In genomic region chr12:15546102-15546701, GRCh38 we compare ENCODE assay signal across 9 cellular contexts.
DNase-seq lines count a peak whose midpoint lies in the region; ATAC-seq and TF ChIP-seq lines count a peak whose summit lies in the region.
"Had no signal": no experiment of that assay in that cellular context is flagged by ENCODE, and none has a peak within 500 bp of the region (broad histone marks: within the 10 kb centered on the region; RNA-seq: fewer than 3 reads in every experiment).

No MANE protein-coding gene starts in this region.

- H3K4me3 Mint-ChIP-seq in activated naive CD8-positive, alpha-beta T cell treated with anti-CD3 and anti-CD28 coated beads, Interleukin-2, amount 10 ng/mL, durations not matched to agents 7 days and 5 days, result peak overlapping the region; percentile 46
- H3K4me3 Mint-ChIP-seq: nephron had no signal

- H3K79me2 ChIP-seq in DND-41 (ENCODE audit: insufficient read depth, low read length), result no peaks in the 10 kb centered on the region

- ATAC-seq in DND-41 (ENCODE audit: insufficient read depth, low read depth) (0 out of 3 replicates have a peak, but pooled peaks have one; percentile 37), GM19468 (IDR thresholded peaks at IDR 0.05; ENCODE audit: extremely low read depth, unreplicated experiment) (peak; percentile 71), HG03521 (IDR thresholded peaks at IDR 0.05; ENCODE audit: unreplicated experiment) (peak; percentile 77)
- peak; percentile 87 for ATAC-seq in activated naive CD8-positive, alpha-beta T cell treated with anti-CD3 and anti-CD28 coated beads, Interleukin-2, amount 10 ng/mL, durations not matched to agents 7 days and 5 days (ENCODE audit: low read depth)

- peak overlapping the region; percentile 78 for H3K27ac Mint-ChIP-seq in activated naive CD8-positive, alpha-beta T cell treated with anti-CD3 and anti-CD28 coated beads, Interleukin-2, amount 10 ng/mL, durations not matched to agents 7 days and 5 days
- H3K27ac Mint-ChIP-seq: nephron had no signal

- no peak overlapping the region for H3K27ac ChIP-seq in DND-41 (ENCODE audit: low read length)

- no peak overlapping the region for H2AFZ ChIP-seq in DND-41 (ENCODE audit: low read depth, low read length)

- no peaks in the 10 kb centered on the region for H3K27me3 ChIP-seq in DND-41 (ENCODE audit: insufficient read depth, low read length, poor library complexity)

- peaks cover 29% of the 10 kb centered on the region for H3K4me1 Mint-ChIP-seq in activated naive CD8-positive, alpha-beta T cell treated with anti-CD3 and anti-CD28 coated beads, Interleukin-2, amount 10 ng/mL, durations not matched to agents 7 days and 5 days
- H3K4me1 Mint-ChIP-seq: nephron had no signal

- H3K27me3 Mint-ChIP-seq in activated naive CD8-positive, alpha-beta T cell treated with anti-CD3 and anti-CD28 coated beads, Interleukin-2, amount 10 ng/mL, durations not matched to agents 7 days and 5 days, result no peaks in the 10 kb centered on the region

- H3K9ac ChIP-seq in DND-41 (ENCODE audit: low read depth, low read length), result no peak overlapping the region

- peaks cover 8% of the 10 kb centered on the region for H3K9me3 Mint-ChIP-seq in activated naive CD8-positive, alpha-beta T cell treated with anti-CD3 and anti-CD28 coated beads, Interleukin-2, amount 10 ng/mL, durations not matched to agents 7 days and 5 days
- H3K9me3 Mint-ChIP-seq: nephron had no signal

- H3K36me3 ChIP-seq in DND-41 (ENCODE audit: insufficient read depth, low read length), result no peaks in the 10 kb centered on the region

- peaks cover 13% of the 10 kb centered on the region for H3K4me1 ChIP-seq in DND-41 (ENCODE audit: insufficient read depth, low read length)

- H3K4me3 ChIP-seq in DND-41 (ENCODE audit: low read depth in 1 of 2, low read length in 2 of 2), result no peak overlapping the region

- no peak overlapping the region for H3K4me2 ChIP-seq in DND-41 (ENCODE audit: insufficient read depth, low read length)

- H4K20me1 ChIP-seq in DND-41 (ENCODE audit: insufficient read depth, low read length), result no peaks in the 10 kb centered on the region

- DNase-seq in DND-41 (no peak), inferior parietal cortex (ENCODE audit: extremely low spot score) (no peak), cerebellar nuclear complex (lab: John Stamatoyannopoulos, UW) (no peak), GDM1 (lab: John Stamatoyannopoulos, UW) (no peak), DMS53 treated with DMSO at 0.1 percent for 48 hours (lab: John Stamatoyannopoulos, UW; ENCODE audit: unreplicated experiment) (no peak)
- no peak for DNase-seq in activated naive CD8-positive, alpha-beta T cell treated with anti-CD3 and anti-CD28 coated beads, Interleukin-2, amount 10 ng/mL, durations not matched to agents 7 days and 5 days

- peaks cover 27% of the 10 kb centered on the region for H3K36me3 Mint-ChIP-seq in activated naive CD8-positive, alpha-beta T cell treated with anti-CD3 and anti-CD28 coated beads, Interleukin-2, amount 10 ng/mL, durations not matched to agents 7 days and 5 days

- no peaks in the 10 kb centered on the region for H3K9me3 ChIP-seq in DND-41 (ENCODE audit: insufficient read depth, low read length, severe bottlenecking)

- POLR2A ChIA-PET in activated naive CD8-positive, alpha-beta T cell treated with anti-CD3 and anti-CD28 coated beads, Interleukin-2, amount 10 ng/mL, durations not matched to agents 7 days and 5 days (lab: Charles Lee), result interaction anchor here (0.8 to 2.9 kb wide), 8 partner anchors 11 to 775 kb away, joined by 4 to 25 read pairs (median 5); a partner anchor contains a TSS

- TF ChIP-seq CTCF in DND-41 (IDR thresholded peaks at IDR 0.05; ENCODE audit: borderline replicate concordance, extremely low read depth, low read length, poor library complexity, severe bottlenecking), result no peak

Comparison
In these comparisons a context has a peak if more than half of its experiments do, and no peak if none do; other contexts are left out.
1. ATAC-seq: peak in every context shown above with its lines; median percentile 87 in activated naive CD8-positive, alpha-beta T cell treated with anti-CD3 and anti-CD28 coated beads, Interleukin-2, amount 10 ng/mL, durations not matched to agents 7 days and 5 days; 77 in HG03521; 71 in GM19468; 37 in DND-41.